1 cellular context compared by ENCODE assay signal in the genomic region with DNA sequence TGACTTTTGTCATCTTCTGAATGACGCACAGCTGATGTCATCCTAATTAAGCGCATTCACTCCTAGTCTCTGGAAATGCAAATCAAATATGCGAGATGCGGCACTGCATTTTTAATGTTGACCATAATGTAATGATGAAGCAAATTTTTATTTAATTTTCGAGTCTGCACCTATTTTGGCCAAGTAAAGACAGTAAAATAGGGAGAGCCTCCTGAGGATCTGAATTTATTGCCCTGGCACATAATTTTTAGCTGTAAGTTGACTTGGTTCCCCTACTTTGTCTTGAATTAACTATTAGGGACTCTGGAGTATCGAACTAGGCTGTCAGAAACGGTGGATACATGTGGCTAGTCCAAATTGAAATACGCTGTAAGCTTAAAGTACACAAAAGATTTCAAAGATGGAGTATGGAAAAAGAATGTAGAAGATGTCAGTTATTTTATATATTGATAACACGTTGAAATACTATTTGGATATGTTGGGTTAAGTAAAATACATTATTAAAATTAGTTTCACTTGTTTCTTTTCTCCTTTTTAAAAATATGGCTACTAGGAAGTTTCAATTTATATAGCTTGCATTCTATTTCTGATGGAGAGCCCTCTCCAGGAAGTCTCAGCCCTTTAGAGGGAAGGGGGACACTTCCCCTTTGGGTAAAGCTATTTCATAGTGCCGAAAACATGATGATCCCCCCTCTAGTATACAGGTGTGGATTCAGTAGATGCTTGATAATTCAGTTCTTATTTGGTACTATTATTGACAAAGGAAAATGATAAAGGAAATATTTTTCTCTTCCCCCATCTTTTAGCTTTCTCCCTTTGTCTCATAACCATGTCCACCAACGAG.
TF ChIP-seq lines count a peak whose summit lies in the region.

No MANE protein-coding gene starts in this region.

TF ChIP-seq in HEK293, 187 proteins besides CTCF, POLR2A, EP300 and RAD21 (continued from another document):
- TF ChIP-seq ZNF184 (tag by site-specific recombination; IDR thresholded peaks at IDR 0.05) (peak; percentile 45; the same call in 1 of the 2 replicates), PRDM1 (tag by site-specific recombination; IDR thresholded peaks at IDR 0.05) (no peak), PRDM6 (tag by site-specific recombination; IDR thresholded peaks at IDR 0.05) (no peak), ZNF670 (tag by site-specific recombination; IDR thresholded peaks at IDR 0.05; ENCODE audit: low read depth) (no peak), ZNF830 (tag by site-specific recombination; IDR thresholded peaks at IDR 0.05; ENCODE audit: low read depth) (no peak), ZNF660 (tag by site-specific recombination; IDR thresholded peaks at IDR 0.05) (peak; percentile 79), ZNF18 (tag by site-specific recombination; IDR thresholded peaks at IDR 0.05) (no peak), HOXA7 (CRISPR knock-in tag; IDR thresholded peaks at IDR 0.05; ENCODE audit: borderline replicate concordance) (no peak), ZBTB48 (tag by site-specific recombination; IDR thresholded peaks at IDR 0.05) (no peak), ZNF510 (tag by site-specific recombination; IDR thresholded peaks at IDR 0.05; ENCODE audit: insufficient replicate concordance) (no peak), ZNF391 (tag by site-specific recombination; IDR thresholded peaks at IDR 0.05; ENCODE audit: borderline replicate concordance, low read depth) (no peak), ZNF133 (tag by site-specific recombination; IDR thresholded peaks at IDR 0.05) (no peak), ZFP69B (tag by site-specific recombination; IDR thresholded peaks at IDR 0.05) (no peak), ZXDB (tag by site-specific recombination; IDR thresholded peaks at IDR 0.05) (no peak), ZNF2 (tag by site-specific recombination; IDR thresholded peaks at IDR 0.05) (no peak), ZNF548 (tag by site-specific recombination; IDR thresholded peaks at IDR 0.05) (no peak), GLIS1 (tag by site-specific recombination; IDR thresholded peaks at IDR 0.05) (no peak), ZNF132 (tag by site-specific recombination; IDR thresholded peaks at IDR 0.05; ENCODE audit: borderline replicate concordance) (no peak), SALL2 (tag by site-specific recombination; IDR thresholded peaks at IDR 0.05; ENCODE audit: borderline replicate concordance) (no peak), ZBTB1 (tag by site-specific recombination; IDR thresholded peaks at IDR 0.05) (no peak)
- TF ChIP-seq, protein P1, sequence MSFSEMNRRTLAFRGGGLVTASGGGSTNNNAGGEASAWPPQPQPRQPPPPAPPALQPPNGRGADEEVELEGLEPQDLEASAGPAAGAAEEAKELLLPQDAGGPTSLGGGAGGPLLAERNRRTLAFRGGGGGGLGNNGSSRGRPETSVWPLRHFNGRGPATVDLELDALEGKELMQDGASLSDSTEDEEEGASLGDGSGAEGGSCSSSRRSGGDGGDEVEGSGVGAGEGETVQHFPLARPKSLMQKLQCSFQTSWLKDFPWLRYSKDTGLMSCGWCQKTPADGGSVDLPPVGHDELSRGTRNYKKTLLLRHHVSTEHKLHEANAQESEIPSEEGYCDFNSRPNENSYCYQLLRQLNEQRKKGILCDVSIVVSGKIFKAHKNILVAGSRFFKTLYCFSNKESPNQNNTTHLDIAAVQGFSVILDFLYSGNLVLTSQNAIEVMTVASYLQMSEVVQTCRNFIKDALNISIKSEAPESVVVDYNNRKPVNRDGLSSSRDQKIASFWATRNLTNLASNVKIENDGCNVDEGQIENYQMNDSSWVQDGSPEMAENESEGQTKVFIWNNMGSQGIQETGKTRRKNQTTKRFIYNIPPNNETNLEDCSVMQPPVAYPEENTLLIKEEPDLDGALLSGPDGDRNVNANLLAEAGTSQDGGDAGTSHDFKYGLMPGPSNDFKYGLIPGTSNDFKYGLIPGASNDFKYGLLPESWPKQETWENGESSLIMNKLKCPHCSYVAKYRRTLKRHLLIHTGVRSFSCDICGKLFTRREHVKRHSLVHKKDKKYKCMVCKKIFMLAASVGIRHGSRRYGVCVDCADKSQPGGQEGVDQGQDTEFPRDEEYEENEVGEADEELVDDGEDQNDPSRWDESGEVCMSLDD (tag by site-specific recombination; IDR thresholded peaks at IDR 0.05): no peak
